Comparison of ENCODE assay signal across 8 cellular contexts in genomic region chr11:46112961-46113617, GRCh38. TPM values are rescaled to one million over a fixed set of nuclear protein-coding genes. Genes with fewer than 3 reads are reported as not detected.
DNase-seq lines count a peak whose midpoint lies in the region; ATAC-seq and TF ChIP-seq lines count a peak whose summit lies in the region.

No MANE protein-coding gene starts in this region.

- peak; percentile 20 for DNase-seq in DMS153 treated with DMSO at 0.1 percent for 48 hours (lab: John Stamatoyannopoulos, UW; ENCODE audit: unreplicated experiment)
- DNase-seq in KBM-7: peak; percentile 73
- peak; percentile 30 to 61 for DNase-seq in SJCRH30
- DNase-seq in naive thymus-derived CD8-positive, alpha-beta T cell: peak in 6 of 10 donors; percentile 42 to 68 (median 58)
- no peak for DNase-seq in mesenteric fat pad (ENCODE audit: low spot score)
- DNase-seq in esophagus squamous epithelium (lab: John Stamatoyannopoulos, UW): no peak

- H3K4me1 Mint-ChIP-seq in naive thymus-derived CD8-positive, alpha-beta T cell: peaks cover 16 to 47% (median 37%) of the 10 kb centered on the region in 4 donors

- POLR2A ChIA-PET in naive thymus-derived CD8-positive, alpha-beta T cell (lab: Charles Lee): no interaction called here

- H3K27ac Mint-ChIP-seq in naive thymus-derived CD8-positive, alpha-beta T cell: peak overlapping the region in 6 of 10 donors; percentile 23 to 77 (median 49)

- no peak for TF ChIP-seq CTCF in esophagus squamous epithelium (IDR thresholded peaks at IDR 0.05)

- H3K4me1 ChIP-seq in SJCRH30: no peaks in the 10 kb centered on the region
- H3K4me1 ChIP-seq in endocrine pancreas (ENCODE audit: control insufficient read depth, insufficient read depth, low read length): peaks cover 14% of the 10 kb centered on the region
- H3K4me1 ChIP-seq in esophagus squamous epithelium: peaks cover 4 to 83% (median 32%) of the 10 kb centered on the region in 3 donors

- 68 to 74% methylated on average over 10 of the region's 10 CpGs for WGBS in esophagus squamous epithelium, 2 donors

- in situ Hi-C loops in KBM-7 (cut with MboI; ENCODE audit: low pct_unique_long_range_greater_than_20kb, low sequenced_read_pairs): no loop called here

- H3K27me3 Mint-ChIP-seq in naive thymus-derived CD8-positive, alpha-beta T cell: no peaks in the 10 kb centered on the region

- no peaks in the 10 kb centered on the region for H3K36me3 ChIP-seq in SJCRH30
- no peaks in the 10 kb centered on the region for H3K36me3 ChIP-seq in endocrine pancreas (ENCODE audit: control insufficient read depth, insufficient read depth, low read length)
- no peaks in the 10 kb centered on the region for H3K36me3 ChIP-seq in esophagus squamous epithelium

- H3K9me3 ChIP-seq in SJCRH30 (replicated peaks): no peaks in the 10 kb centered on the region
- no peaks in the 10 kb centered on the region for H3K9me3 ChIP-seq in endocrine pancreas (ENCODE audit: control insufficient read depth, low read length)
- H3K9me3 ChIP-seq in esophagus squamous epithelium: no peaks in the 10 kb centered on the region

- H3K27me3 ChIP-seq in SJCRH30 (no peaks in the 10 kb centered on the region), endocrine pancreas (ENCODE audit: control insufficient read depth, insufficient read depth, low read length) (no peaks in the 10 kb centered on the region), esophagus squamous epithelium (no peaks in the 10 kb centered on the region)

- TF ChIP-seq POLR2A in esophagus squamous epithelium (IDR thresholded peaks at IDR 0.05): no peak

- H3K4me3 ChIP-seq in SJCRH30: no peak overlapping the region
- H3K4me3 ChIP-seq in endocrine pancreas (ENCODE audit: control insufficient read depth, insufficient read depth, low read length): peak overlapping the region; percentile 29
- H3K4me3 ChIP-seq in esophagus squamous epithelium: no peak overlapping the region

- ATAC-seq in GM19452 (IDR thresholded peaks at IDR 0.05; ENCODE audit: unreplicated experiment): peak; percentile 76
- peak; percentile 98 to 100 for ATAC-seq in naive thymus-derived CD8-positive, alpha-beta T cell

- H3K36me3 Mint-ChIP-seq in naive thymus-derived CD8-positive, alpha-beta T cell: no peaks in the 10 kb centered on the region

- intact Hi-C loops in esophagus squamous epithelium (cut with DNase I): no loop called here

- H3K9me3 Mint-ChIP-seq in naive thymus-derived CD8-positive, alpha-beta T cell: no peaks in the 10 kb centered on the region

- peak overlapping the region in 3 of 10 donors; percentile 33 to 45 (median 43) for H3K4me3 Mint-ChIP-seq in naive thymus-derived CD8-positive, alpha-beta T cell

- H3K9ac ChIP-seq in endocrine pancreas (ENCODE audit: control insufficient read depth, insufficient read depth, low read length): no peak overlapping the region

- no peak overlapping the region for H3K27ac ChIP-seq in SJCRH30
- no peak overlapping the region for H3K27ac ChIP-seq in esophagus squamous epithelium

RNA-seq across cellular contexts. Expression of gene PHF21A, which starts 8.2 kb away (rescaled TPM):
- total RNA-seq in SJCRH30 (2014; rRNA removed; shearing (Covaris generic)): 12.8 and 17.3 TPM in 2 replicates
- 10 to 100 TPM; 55.7 to 60.7 TPM for total RNA-seq in naive thymus-derived CD8-positive, alpha-beta T cell
- 1 to 10 TPM; 4.9 to 9.2 (median 6.6) TPM for polyA plus RNA-seq in naive thymus-derived CD8-positive, alpha-beta T cell
- total RNA-seq in mesenteric fat pad: 44.8 TPM
- 10 to 100 TPM; 11.2 to 22.3 (median 15.9) TPM for total RNA-seq in esophagus squamous epithelium

Comparison
In these comparisons a context has a peak if more than half of its experiments do, and no peak if none do; other contexts are left out.
1. DNase-seq: peak in DMS153 treated with DMSO at 0.1 percent for 48 hours (single experiment), KBM-7 (single experiment), SJCRH30 (2 of 2) and naive thymus-derived CD8-positive, alpha-beta T cell (6 of 10); none in mesenteric fat pad (single experiment) and esophagus squamous epithelium (single experiment).